8 cellular contexts compared by ENCODE assay signal in the genomic region with DNA sequence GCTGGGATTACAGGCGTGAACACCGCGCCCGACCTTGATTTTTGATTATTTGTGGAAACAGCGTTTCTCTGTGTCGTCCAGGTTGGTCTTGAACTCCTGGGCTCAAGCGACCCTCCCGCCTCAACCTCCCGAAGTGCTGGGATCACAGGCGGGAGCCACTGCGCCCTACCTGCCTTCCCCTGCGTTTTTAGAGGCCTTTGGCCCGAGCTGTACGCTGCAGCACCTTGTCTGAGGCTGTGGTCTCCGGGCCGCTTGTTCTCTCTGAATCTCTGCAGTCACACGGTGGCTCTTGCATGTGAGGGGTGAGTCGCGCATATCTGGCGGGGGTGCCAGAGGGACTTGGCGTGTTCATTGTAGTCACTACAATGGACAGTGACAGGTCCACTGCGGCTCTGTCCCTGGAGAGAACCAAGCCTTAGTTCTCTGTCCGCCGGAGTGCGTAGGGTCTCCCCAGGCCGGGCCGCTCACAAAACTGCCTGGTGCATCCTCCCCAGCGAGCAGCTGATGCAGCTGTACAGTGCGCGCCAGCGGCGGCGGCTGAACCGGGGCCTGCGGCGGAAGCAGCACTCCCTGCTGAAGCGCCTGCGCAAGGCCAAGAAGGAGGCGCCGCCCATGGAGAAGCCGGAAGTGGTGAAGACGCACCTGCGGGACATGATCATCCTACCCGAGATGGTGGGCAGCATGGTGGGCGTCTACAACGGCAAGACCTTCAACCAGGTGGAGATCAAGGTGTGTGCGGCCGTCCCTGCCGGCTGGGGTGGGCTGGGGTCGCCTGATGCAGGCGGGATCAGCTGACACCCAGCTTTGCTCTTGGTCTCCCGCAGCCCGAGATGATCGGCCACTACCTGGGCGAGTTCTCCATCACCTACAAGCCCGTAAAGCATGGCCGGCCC. TPM values are rescaled to one million over a fixed set of nuclear protein-coding genes. Genes with fewer than 3 reads are reported as not detected.
A peak's percentile ranks its signal among the peaks of the same experiment; 100 is the strongest.
DNase-seq lines count a peak whose midpoint lies in the region; ATAC-seq, FAIRE-seq and TF ChIP-seq lines count a peak whose summit lies in the region.
"Not testable (repeated sequence)": the region's sequence is repeated elsewhere in the genome, so short reads cannot be mapped to it uniquely, and the experiment has no call there.

No MANE protein-coding gene starts in this region.

- not testable (repeated sequence) for H3K9me3 ChIP-seq in A549; NT2/D1 (ENCODE audit: insufficient read depth, low read length); breast epithelium

- H3K27ac ChIP-seq in A549 (peak overlapping the region; percentile 93 to 99), breast epithelium (peak overlapping the region in 1 of 2 donors; percentile 95)

- CTCF ChIA-PET in A549 (lab: Yijun Ruan, JAX): interaction anchor here (0.9 to 1.7 kb wide), 2 partner anchors 19 to 39 kb away, joined by 3 to 4 read pairs; no protein-coding TSS in a partner anchor
- CTCF ChIA-PET in activated CD4-positive, alpha-beta memory T cell treated with anti-CD3 and anti-CD28 coated beads for 36 hours (lab: Charles Lee): not testable (repeated sequence)

- peaks cover 37% of the 10 kb centered on the region for H3K4me1 Mint-ChIP-seq in activated CD4-positive, alpha-beta memory T cell treated with anti-CD3 and anti-CD28 coated beads for 36 hours (ENCODE audit: low read depth)

- FAIRE-seq in A549 (lab: Jason Lieb, UNC); GM12892 (lab: Jason Lieb, UNC): not testable (repeated sequence)

- peak overlapping the region; percentile 98 for H3K27ac Mint-ChIP-seq in activated CD4-positive, alpha-beta memory T cell treated with anti-CD3 and anti-CD28 coated beads for 36 hours

- not testable (repeated sequence) for H3K27me3 ChIP-seq in NT2/D1 (ENCODE audit: insufficient read depth, insufficient read length); breast epithelium

- H3K36me3 Mint-ChIP-seq in activated CD4-positive, alpha-beta memory T cell treated with anti-CD3 and anti-CD28 coated beads for 36 hours: peaks cover 47% of the 10 kb centered on the region

- TF ChIP-seq POLR2A in A549 (IDR thresholded peaks at IDR 0.05; ENCODE audit: low read length); breast epithelium (IDR thresholded peaks at IDR 0.05): not testable (repeated sequence)
- 0 out of 2 replicates have a peak, but pooled peaks have one; percentile 0 for TF ChIP-seq POLR2A in GM12892 (IDR thresholded peaks at IDR 0.05; ENCODE audit: low read depth, low read length)

- peak in 1 of 2 experiments; percentile 3; a peak in 1 of 6 replicates for ATAC-seq in A549

- TF ChIP-seq RAD21 in A549 (conservative IDR thresholded peaks at IDR 0.05 in 1 of 2, IDR thresholded peaks at IDR 0.05 in 1 of 2): not testable (repeated sequence)

- H3K27me3 Mint-ChIP-seq in activated CD4-positive, alpha-beta memory T cell treated with anti-CD3 and anti-CD28 coated beads for 36 hours: not testable (repeated sequence)

- H3K9me3 Mint-ChIP-seq in activated CD4-positive, alpha-beta memory T cell treated with anti-CD3 and anti-CD28 coated beads for 36 hours: not testable (repeated sequence)

- peak overlapping the region; percentile 99 for H3K9ac ChIP-seq in NT2/D1 (ENCODE audit: insufficient read length, low read depth)

- TF ChIP-seq EP300 in A549 (IDR thresholded peaks at IDR 0.05): not testable (repeated sequence)

- intact Hi-C loops in activated CD4-positive, alpha-beta memory T cell treated with anti-CD3 and anti-CD28 coated beads for 36 hours (cut with micrococcal nuclease): loop anchor here (2.0 to 5.0 kb wide), 2 partner anchors 33 kb away; partner anchors contain the start of gene DAZAP1
- intact Hi-C loops in breast epithelium (cut with DNase I; ENCODE audit: low total_unique reads): loop anchor here (10.0 kb wide), 1 partner anchor 165 kb away; the partner anchor contains the start of gene FAM174C

- WGBS in A549 (ENCODE audit: missing lambda C conversion rate): 28% methylated on average over 39 of the region's 57 CpGs

- DNase-seq in A549 (ENCODE audit: low read depth in 1 of 2, low spot score in 1 of 2); GM12892 (ENCODE audit: insufficient read length); NT2/D1 (ENCODE audit: low read depth, low spot score); activated CD4-positive, alpha-beta memory T cell treated with anti-CD3 and anti-CD28 coated beads for 36 hours; breast epithelium (ENCODE audit: low spot score in 2 of 2); fibroblast of villous mesenchyme (ENCODE audit: low read depth); retinal pigment epithelial cell (ENCODE audit: low read depth): not testable (repeated sequence)
- peak; percentile 30 to 49 for DNase-seq in lung microvascular endothelial cell (ENCODE audit: low read depth in 2 of 2)

- peak overlapping the region; percentile 90 for H3K4me2 ChIP-seq in A549

- POLR2A ChIA-PET in A549 (lab: Yijun Ruan, JAX): not testable (repeated sequence)
- POLR2A ChIA-PET in activated CD4-positive, alpha-beta memory T cell treated with anti-CD3 and anti-CD28 coated beads for 36 hours (lab: Charles Lee): interaction anchor here (1.4 kb wide), 1 partner anchor 31 kb away, joined by 4 read pairs; no protein-coding TSS in a partner anchor

- H3K4me3 ChIP-seq in A549 (peak overlapping the region; percentile 93), NT2/D1 (ENCODE audit: insufficient read length, low read depth) (peak overlapping the region; percentile 98), breast epithelium (peak overlapping the region; percentile 90 to 96 (median 94)), fibroblast of villous mesenchyme (ENCODE audit: low read depth, low read length) (peak overlapping the region; percentile 91), retinal pigment epithelial cell (ENCODE audit: low read length) (peak overlapping the region; percentile 76)

- peak overlapping the region; percentile 99 for H3K4me3 Mint-ChIP-seq in activated CD4-positive, alpha-beta memory T cell treated with anti-CD3 and anti-CD28 coated beads for 36 hours

- H3K4me1 ChIP-seq in A549 (peaks cover 40% of the 10 kb centered on the region), NT2/D1 (ENCODE audit: insufficient read depth, insufficient read length) (peaks cover 29% of the 10 kb centered on the region), breast epithelium (peaks cover 6 to 15% of the 10 kb centered on the region in 2 donors)

- TF ChIP-seq CTCF in A549 (IDR thresholded peaks at IDR 0.05); breast epithelium (IDR thresholded peaks at IDR 0.05); fibroblast of villous mesenchyme (IDR thresholded peaks at IDR 0.05; ENCODE audit: insufficient read depth, low read depth, low read length); retinal pigment epithelial cell (conservative IDR thresholded peaks at IDR 0.05; ENCODE audit: low read depth, low read length): not testable (repeated sequence)

- peaks cover 54% of the 10 kb centered on the region for H3K36me3 ChIP-seq in NT2/D1 (ENCODE audit: insufficient read depth, insufficient read length, low read length)
- not testable (repeated sequence) for H3K36me3 ChIP-seq in breast epithelium

RNA-seq across cellular contexts. Expression of gene RPS15, which starts 1.6 kb away (rescaled TPM):
- polyA plus RNA-seq in A549 (2011; rRNA removed) (485 and 525 TPM in 2 replicates), A549 (2017; fragmentation: RNase III; extraction: RNeasy Plus Mini Kit Qiagen cat#74134 plus additional on column Dnase treatment) (1,370 to 1,458 TPM (median 1,378 TPM) in 3 replicates)
- polyA plus RNA-seq in A549 (2012; cell fraction: cytosol; rRNA removed): 2,687 and 2,770 TPM in 2 replicates
- 2,142 and 3,339 TPM in 2 replicates for polyA plus RNA-seq in A549 (2012; cell fraction: nucleus; rRNA removed)
- polyA minus RNA-seq in A549 (2011; rRNA and poly(A)+ RNA removed): 298 and 489 TPM in 2 replicates
- polyA plus RNA-seq in GM12892 (2012; ENCODE audit: missing spikeins): 1,490 TPM
- total RNA-seq in activated CD4-positive, alpha-beta memory T cell treated with anti-CD3 and anti-CD28 coated beads for 36 hours: 1,000 to 10,000 TPM; 1,642 to 1,717 TPM
- total RNA-seq in breast epithelium (1,000 to 10,000 TPM; 2,978 to 3,238 (median 2,982) TPM), fibroblast of villous mesenchyme (346 and 444 TPM in 2 replicates), lung microvascular endothelial cell (338 and 383 TPM in 2 replicates)

RNA-seq across cellular contexts. Expression of gene APC2, which starts 10.2 kb away (rescaled TPM):
- polyA plus RNA-seq in A549 (2011; rRNA removed) (0.32 and 0.36 TPM in 2 replicates), A549 (2017; fragmentation: RNase III; extraction: RNeasy Plus Mini Kit Qiagen cat#74134 plus additional on column Dnase treatment) (1.3 to 1.6 TPM (median 1.6 TPM) in 3 replicates)
- 1.2 and 1.5 TPM in 2 replicates for polyA plus RNA-seq in A549 (2012; cell fraction: cytosol; rRNA removed)
- 1.8 and 3.5 TPM in 2 replicates for polyA plus RNA-seq in A549 (2012; cell fraction: nucleus; rRNA removed)
- 0.68 and 1.0 TPM in 2 replicates for polyA minus RNA-seq in A549 (2011; rRNA and poly(A)+ RNA removed)
- polyA plus RNA-seq in GM12892 (2012; ENCODE audit: missing spikeins): 0.23 TPM
- total RNA-seq in activated CD4-positive, alpha-beta memory T cell treated with anti-CD3 and anti-CD28 coated beads for 36 hours: under 1 TPM; 0.07 to 0.15 TPM
- total RNA-seq in breast epithelium (under 1 TPM; under 0.01 to 0.29 (median 0.16) TPM), fibroblast of villous mesenchyme (0.32 and 0.43 TPM in 2 replicates), lung microvascular endothelial cell (under 0.01 TPM in 2 replicates)

RNA-seq across cellular contexts. Expression of gene DAZAP1, which starts 32.4 kb away (rescaled TPM):
- 47.8 and 58.9 TPM in 2 replicates for polyA plus RNA-seq in A549 (2011; rRNA removed)
- polyA plus RNA-seq in A549 (2012; cell fraction: cytosol; rRNA removed): 71.1 and 85.7 TPM in 2 replicates
- polyA plus RNA-seq in A549 (2012; cell fraction: nucleus; rRNA removed): 80.2 and 89.4 TPM in 2 replicates
- 86.3 to 87.7 TPM (median 86.5 TPM) in 3 replicates for polyA plus RNA-seq in A549 (2017; fragmentation: RNase III; extraction: RNeasy Plus Mini Kit Qiagen cat#74134 plus additional on column Dnase treatment)
- 29.1 and 40.5 TPM in 2 replicates for polyA minus RNA-seq in A549 (2011; rRNA and poly(A)+ RNA removed)
- 74.9 TPM for polyA plus RNA-seq in GM12892 (2012; ENCODE audit: missing spikeins)
- 100 to 1,000 TPM; 226 to 242 TPM for total RNA-seq in activated CD4-positive, alpha-beta memory T cell treated with anti-CD3 and anti-CD28 coated beads for 36 hours
- total RNA-seq in breast epithelium: 10 to 100 TPM; 35.8 to 50.9 (median 48.8) TPM
- 54.4 and 61.7 TPM in 2 replicates for total RNA-seq in fibroblast of villous mesenchyme
- 46.4 and 48.4 TPM in 2 replicates for total RNA-seq in lung microvascular endothelial cell

RNA-seq across cellular contexts. Expression of gene GAMT, which starts 38.4 kb away (rescaled TPM):
- polyA plus RNA-seq in A549 (2011; rRNA removed) (11.3 and 13.6 TPM in 2 replicates), A549 (2017; fragmentation: RNase III; extraction: RNeasy Plus Mini Kit Qiagen cat#74134 plus additional on column Dnase treatment) (24.7 to 26.0 TPM (median 25.7 TPM) in 3 replicates)
- 34.6 and 46.8 TPM in 2 replicates for polyA plus RNA-seq in A549 (2012; cell fraction: cytosol; rRNA removed)
- polyA plus RNA-seq in A549 (2012; cell fraction: nucleus; rRNA removed): 31.9 and 42.0 TPM in 2 replicates
- polyA minus RNA-seq in A549 (2011; rRNA and poly(A)+ RNA removed): 16.9 and 19.5 TPM in 2 replicates
- 12.3 TPM for polyA plus RNA-seq in GM12892 (2012; ENCODE audit: missing spikeins)
- 10 to 100 TPM; 21.0 to 21.1 TPM for total RNA-seq in activated CD4-positive, alpha-beta memory T cell treated with anti-CD3 and anti-CD28 coated beads for 36 hours
- total RNA-seq in breast epithelium (10 to 100 TPM; 23.6 to 40.0 (median 30.3) TPM), fibroblast of villous mesenchyme (23.3 and 29.6 TPM in 2 replicates), lung microvascular endothelial cell (8.3 and 12.6 TPM in 2 replicates)

RNA-seq across cellular contexts. Expression of gene C19orf25, which starts 39.2 kb away (rescaled TPM):
- polyA plus RNA-seq in A549 (2011; rRNA removed): 6.5 and 8.2 TPM in 2 replicates
- 21.1 and 30.9 TPM in 2 replicates for polyA plus RNA-seq in A549 (2012; cell fraction: cytosol; rRNA removed)
- 25.1 and 28.4 TPM in 2 replicates for polyA plus RNA-seq in A549 (2012; cell fraction: nucleus; rRNA removed)
- polyA plus RNA-seq in A549 (2017; fragmentation: RNase III; extraction: RNeasy Plus Mini Kit Qiagen cat#74134 plus additional on column Dnase treatment): 17.1 to 20.7 TPM (median 18.9 TPM) in 3 replicates
- 5.0 and 6.4 TPM in 2 replicates for polyA minus RNA-seq in A549 (2011; rRNA and poly(A)+ RNA removed)
- polyA plus RNA-seq in GM12892 (2012; ENCODE audit: missing spikeins): 11.2 TPM
- 10 to 100 TPM; 24.4 to 26.9 TPM for total RNA-seq in activated CD4-positive, alpha-beta memory T cell treated with anti-CD3 and anti-CD28 coated beads for 36 hours
- 10 to 100 TPM; 27.7 to 32.8 (median 28.7) TPM for total RNA-seq in breast epithelium
- total RNA-seq in fibroblast of villous mesenchyme: 29.6 and 32.8 TPM in 2 replicates
- total RNA-seq in lung microvascular endothelial cell: 13.5 and 17.5 TPM in 2 replicates
